ENCODE assay signal across 8 cellular contexts in genomic region chr3:52197842-52198625, GRCh38. TPM values are rescaled to one million over a fixed set of nuclear protein-coding genes. Genes with fewer than 3 reads are reported as not detected.
DNase-seq lines count a peak whose midpoint lies in the region; ATAC-seq and TF ChIP-seq lines count a peak whose summit lies in the region.

ALAS1 (plus strand) TSS chr3:52198160; CDS start chr3:52199242, 1,082 bp downstream.

- peak within 1 kb of the TSS; percentile 100 for H3K4me2 ChIP-seq in IMR-90 (ENCODE audit: low read depth, low read length)
- H3K4me2 ChIP-seq in PC-9: peak within 1 kb of the TSS; percentile 97

- peaks cover 17% of the 10 kb centered on the region for H3K36me3 ChIP-seq in IMR-90 (ENCODE audit: control insufficient read depth, insufficient read depth, low read length)
- peaks cover 35% of the 10 kb centered on the region for H3K36me3 ChIP-seq in PC-9 (ENCODE audit: low read depth)
- peaks cover 5 to 7% of the 10 kb centered on the region in 2 donors for H3K36me3 ChIP-seq in esophagus (ENCODE audit: control insufficient read depth in 2 of 2, insufficient read depth in 2 of 2, low read length in 1 of 2)
- H3K36me3 ChIP-seq in mucosa of stomach (ENCODE audit: control insufficient read depth, insufficient read depth, low read length): peaks cover 10% of the 10 kb centered on the region

- peaks cover 32% of the 10 kb centered on the region for H3K79me2 ChIP-seq in PC-9 (ENCODE audit: low read depth)

- 0% methylated on average over 28 of the region's 71 CpGs; no CpG with 5 or more reads in 1 of the 2 experiments for WGBS in IMR-90 (ENCODE audit: extremely low coverage in 2 of 2, insufficient read length in 1 of 2), 2 experiments
- 1% methylated on average over 63 to 71 of the region's 71 CpGs for WGBS in esophagus, 2 donors

- DNase-seq in DMS153 treated with DMSO at 0.1 percent for 48 hours (lab: John Stamatoyannopoulos, UW; ENCODE audit: unreplicated experiment): peak; percentile 51
- peak; percentile 82 for DNase-seq in IMR-90
- DNase-seq in PC-9: peak; percentile 74 to 95
- DNase-seq in activated T-cell treated with anti-CD3 and anti-CD28 coated beads, Interleukin-2, amount 50 U/mL, for 1 hour: peak; percentile 97
- peak; percentile 85 to 92 for DNase-seq in stimulated activated CD8-positive, alpha-beta memory T cell treated with anti-CD3 and anti-CD28 coated beads, Interleukin-7, amount 100 ng/mL, for 1 hour (ENCODE audit: low read depth in 2 of 2)

- in situ Hi-C loops in IMR-90 (cut with MboI; ENCODE audit: low sequenced_read_pairs): no loop called here

- H2BK15ac ChIP-seq in IMR-90 (ENCODE audit: low read depth, low read length): peak within 1 kb of the TSS; percentile 29; the same call in 2 of the 3 replicates

- peak within 1 kb of the TSS; percentile 95 for H3K14ac ChIP-seq in IMR-90 (replicated peaks; ENCODE audit: low read depth, low read length)

- H2AFZ ChIP-seq in IMR-90 (replicated peaks; ENCODE audit: low read length, poor library complexity): peak within 1 kb of the TSS; percentile 97
- peak within 1 kb of the TSS; percentile 78 for H2AFZ ChIP-seq in PC-9

- peaks cover 36% of the 10 kb centered on the region for H3K4me1 ChIP-seq in IMR-90 (ENCODE audit: control insufficient read depth, insufficient read depth, low read length)
- peaks cover 25% of the 10 kb centered on the region for H3K4me1 ChIP-seq in PC-9 (replicated peaks; ENCODE audit: insufficient read depth)
- peaks cover 5 to 16% of the 10 kb centered on the region in 2 donors for H3K4me1 ChIP-seq in esophagus (ENCODE audit: control insufficient read depth in 2 of 2, insufficient read depth in 2 of 2, low read length in 1 of 2)
- H3K4me1 ChIP-seq in mucosa of stomach (ENCODE audit: control insufficient read depth, insufficient read depth, low read length): peaks cover 62% of the 10 kb centered on the region

- POLR2A ChIA-PET in IMR-90 (lab: Charles Lee; ENCODE audit: unreplicated experiment) (interaction anchor here (0.6 kb wide), 1 partner anchor 1916 kb away, joined by 3 read pairs; no protein-coding TSS in a partner anchor), PC-9 (lab: Charles Lee; ENCODE audit: unreplicated experiment) (no interaction called here)

- peak within 1 kb of the TSS; percentile 82 for H2BK5ac ChIP-seq in IMR-90 (ENCODE audit: low read depth, low read length, poor library complexity, severe bottlenecking)

- H4K91ac ChIP-seq in IMR-90 (ENCODE audit: insufficient read depth, low read depth, low read length): peak within 1 kb of the TSS; percentile 96

- H2AK5ac ChIP-seq in IMR-90 (ENCODE audit: low read depth, low read length): peak within 1 kb of the TSS; percentile 93

- H3K56ac ChIP-seq in IMR-90 (ENCODE audit: extremely low read depth, insufficient read depth, low read length): peak within 1 kb of the TSS; percentile 70

- no peaks in the 10 kb centered on the region for H3K9me3 ChIP-seq in IMR-90 (ENCODE audit: control insufficient read depth, insufficient read depth, low read length)
- no peaks in the 10 kb centered on the region for H3K9me3 ChIP-seq in PC-9 (ENCODE audit: insufficient read depth, low read depth)
- no peaks in the 10 kb centered on the region for H3K9me3 ChIP-seq in esophagus (ENCODE audit: control insufficient read depth in 2 of 2, insufficient read depth in 1 of 2, low read depth in 1 of 2, low read length in 1 of 2)
- no peaks in the 10 kb centered on the region for H3K9me3 ChIP-seq in mucosa of stomach (ENCODE audit: control insufficient read depth, low read length)

- TF ChIP-seq RAD21 in IMR-90 (IDR thresholded peaks at IDR 0.05; ENCODE audit: low read length): no peak

- CTCF ChIA-PET in IMR-90 (lab: Yijun Ruan, JAX) (no interaction called here), PC-9 (lab: Charles Lee) (interaction anchor here (0.6 kb wide), 1 partner anchor 215 kb away, joined by 3 read pairs; no protein-coding TSS in a partner anchor)

- peaks cover 12% of the 10 kb centered on the region for H4K20me1 ChIP-seq in IMR-90 (ENCODE audit: insufficient read depth, low read length)
- H4K20me1 ChIP-seq in PC-9 (ENCODE audit: insufficient read depth): no peaks in the 10 kb centered on the region

- peak within 1 kb of the TSS; percentile 98 for H3K4ac ChIP-seq in IMR-90 (ENCODE audit: low read depth, low read length)

- H3K79me1 ChIP-seq in IMR-90 (ENCODE audit: low read depth in 1 of 2, low read length in 2 of 2): peaks cover 21 to 54% of the 10 kb centered on the region in 2 experiments

- H4K8ac ChIP-seq in IMR-90 (ENCODE audit: low read depth in 2 of 2, low read length in 2 of 2): peak within 1 kb of the TSS; percentile 84 to 96

- peak within 1 kb of the TSS; percentile 85 for H2BK120ac ChIP-seq in IMR-90 (ENCODE audit: low read depth, low read length)

- H3K23ac ChIP-seq in IMR-90 (ENCODE audit: low read depth, low read length): peak within 1 kb of the TSS; percentile 78

- H3K4me3 ChIP-seq in IMR-90 (ENCODE audit: insufficient read depth, low read depth, low read length): peak within 1 kb of the TSS; percentile 85
- H3K4me3 ChIP-seq in PC-9: peak within 1 kb of the TSS; percentile 93
- H3K4me3 ChIP-seq in esophagus (ENCODE audit: low read depth in 1 of 2, low read length in 2 of 2): peak within 1 kb of the TSS; percentile 72 to 90
- H3K4me3 ChIP-seq in mucosa of stomach (ENCODE audit: low read length): peak within 1 kb of the TSS; percentile 85

- peaks cover 18% of the 10 kb centered on the region for H3F3A ChIP-seq in PC-9 (ENCODE audit: insufficient read depth, low read depth)

- intact Hi-C loops in IMR-90 (cut with micrococcal nuclease): loop anchor here (2.0 to 5.0 kb wide), 3 partner anchors 46 to 255 kb away; partner anchors contain the start of genes PARP3, POC1A and RPL29
- intact Hi-C loops in PC-9 (cut with micrococcal nuclease; ENCODE audit: unreplicated experiment): loop anchor here (1.0 kb wide), 1 partner anchor 45 kb away; no protein-coding TSS in a partner anchor

- H2AK9ac ChIP-seq in IMR-90 (replicated peaks; ENCODE audit: low read depth, low read length, poor library complexity): peak within 1 kb of the TSS; percentile 96

- ATAC-seq in GM21528 (IDR thresholded peaks at IDR 0.05; ENCODE audit: low FRiP score, unreplicated experiment) (peak; percentile 75), IMR-90 (ENCODE audit: low read depth) (peak; percentile 84)

- H4K5ac ChIP-seq in IMR-90 (ENCODE audit: low read depth, low read length): peak within 1 kb of the TSS; percentile 94

- peak within 1 kb of the TSS; percentile 81 for H2BK20ac ChIP-seq in IMR-90 (ENCODE audit: low read depth, low read length)

- dilution Hi-C loops in IMR-90 (cut with HindIII; ENCODE audit: low sequenced_read_pairs, unreplicated experiment): no loop called here

- peak within 1 kb of the TSS; percentile 82 for H3K9ac ChIP-seq in IMR-90 (ENCODE audit: low read depth, low read length)
- peak within 1 kb of the TSS; percentile 93 for H3K9ac ChIP-seq in mucosa of stomach (ENCODE audit: low read length)

- H3K18ac ChIP-seq in IMR-90 (ENCODE audit: low read depth, low read length): peak within 1 kb of the TSS; percentile 73

- BruUV-seq in IMR-90 (replicated peaks; lab: Mats Ljungman, UMichigan): TSS peak; percentile 68
- no TSS peak for BruUV-seq in PC-9 (replicated peaks; lab: Mats Ljungman, UMichigan)

- peaks cover 33% of the 10 kb centered on the region for H3K9me1 ChIP-seq in IMR-90 (ENCODE audit: insufficient read depth, low read length)

- no peaks in the 10 kb centered on the region for H3K9me2 ChIP-seq in PC-9 (ENCODE audit: insufficient read depth)

- peak within 1 kb of the TSS; percentile 81 for H3K27ac ChIP-seq in IMR-90 (ENCODE audit: insufficient read depth, low read length)
- H3K27ac ChIP-seq in PC-9: no peak within 1 kb of the TSS
- H3K27ac ChIP-seq in esophagus (ENCODE audit: low read depth in 2 of 2, low read length in 1 of 2): peak within 1 kb of the TSS; percentile 79 to 89

- TF ChIP-seq POLR2A in IMR-90 (IDR thresholded peaks at IDR 0.05; ENCODE audit: low read depth, low read length): peak; percentile 91

- TF ChIP-seq CTCF in IMR-90 (conservative IDR thresholded peaks at IDR 0.05; ENCODE audit: low read depth, low read length) (no peak), PC-9 (conservative IDR thresholded peaks at IDR 0.05) (no peak)

- H3K27me3 ChIP-seq in IMR-90 (ENCODE audit: control insufficient read depth, insufficient read depth, low read length) (no peaks in the 10 kb centered on the region), PC-9 (ENCODE audit: insufficient read depth, low read depth) (no peaks in the 10 kb centered on the region), esophagus (ENCODE audit: control insufficient read depth in 1 of 2, insufficient read depth in 2 of 2, low read length in 2 of 2) (no peaks in the 10 kb centered on the region), mucosa of stomach (ENCODE audit: control insufficient read depth, insufficient read depth, low read length) (no peaks in the 10 kb centered on the region)

TF ChIP-seq in IMR-90, 13 proteins besides CTCF, POLR2A, EP300 and RAD21:
- TF ChIP-seq MAZ (IDR thresholded peaks at IDR 0.05; ENCODE audit: borderline replicate concordance, low read depth, low read length) (peak; percentile 62; the same call in 1 of the 2 replicates), NFE2L2 (IDR thresholded peaks at IDR 0.05; ENCODE audit: low read depth, low read length) (no peak), BHLHE40 (IDR thresholded peaks at IDR 0.05; ENCODE audit: low read depth, low read length) (no peak), SMC3 (IDR thresholded peaks at IDR 0.05; ENCODE audit: low read depth, low read length) (peak; percentile 8; the same call in 1 of the 2 replicates), CEBPB (IDR thresholded peaks at IDR 0.05; ENCODE audit: low read depth, low read length) (no peak), MAFK (IDR thresholded peaks at IDR 0.05; ENCODE audit: low read depth, low read length) (no peak)

RNA-seq across cellular contexts. Expression of gene ALAS1, which starts in this region (rescaled TPM):
- 29.7 and 32.8 TPM in 2 replicates for total RNA-seq in IMR-90 (2012; rRNA removed)
- 47.2 and 47.8 TPM in 2 replicates for polyA plus RNA-seq in IMR-90 (2012; rRNA removed)
- 34.1 and 38.0 TPM in 2 replicates for polyA plus RNA-seq in IMR-90 (2012; cell fraction: cytosol; rRNA removed)
- 38.1 and 45.9 TPM in 2 replicates for polyA plus RNA-seq in IMR-90 (2012; cell fraction: nucleus; rRNA removed; ENCODE audit: low replicate concordance)
- total RNA-seq in PC-9 (2021): 61.9 and 71.2 TPM in 2 replicates
- 10 to 100 TPM; 17.2 to 36.4 TPM for polyA plus RNA-seq in esophagus
